In the genomic region with DNA sequence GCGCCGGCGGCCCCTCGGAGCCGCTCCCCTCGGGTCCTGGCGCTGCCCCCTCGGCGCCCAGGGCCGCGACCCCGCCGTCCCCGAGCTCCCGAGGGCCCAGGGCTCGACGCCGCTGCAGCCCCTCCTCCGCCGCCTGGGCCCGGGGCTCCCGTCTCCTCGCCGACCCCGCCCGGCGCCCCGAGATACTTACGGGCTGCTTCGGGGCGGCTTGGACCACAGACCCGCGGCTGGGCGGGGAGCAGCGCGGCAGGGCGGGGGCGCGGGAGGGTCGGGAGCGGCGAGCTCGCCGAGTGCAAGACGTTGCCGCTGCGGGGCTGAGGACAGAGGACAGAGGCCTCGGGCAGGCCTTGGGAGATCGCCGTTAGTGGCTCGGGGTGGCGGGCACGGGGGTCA, we compare ENCODE assay signal across 8 cellular contexts. TPM values are rescaled to one million over a fixed set of nuclear protein-coding genes. Genes with fewer than 3 reads are reported as not detected.
DNase-seq lines count a peak whose midpoint lies in the region; ATAC-seq, FAIRE-seq and TF ChIP-seq lines count a peak whose summit lies in the region.

No MANE protein-coding gene starts in this region.

- no peaks in the 10 kb centered on the region for H3K27me3 ChIP-seq in lower lobe of right lung (ENCODE audit: low read depth)

- intact Hi-C loops in lower lobe of right lung (cut with DNase I) = no loop called here

- TF ChIP-seq CTCF in astrocyte of the cerebellum (IDR thresholded peaks at IDR 0.05; ENCODE audit: low read depth, low read length, missing control alignments) = no peak
- no peak for TF ChIP-seq CTCF in lower lobe of right lung (IDR thresholded peaks at IDR 0.05)

- H3K27ac ChIP-seq in lower lobe of right lung = peak overlapping the region; percentile 99

- no peak for FAIRE-seq in urothelium cell line (lab: Jason Lieb, UNC)

- in situ Hi-C loops in astrocyte of the cerebellum (cut with HindIII; ENCODE audit: low sequenced_read_pairs) = loop anchor here (5.0 kb wide), 1 partner anchor 81 kb away; no protein-coding TSS in a partner anchor

- H3K9me3 ChIP-seq in lower lobe of right lung = no peaks in the 10 kb centered on the region

- ATAC-seq in GM18517 (IDR thresholded peaks at IDR 0.05; ENCODE audit: unreplicated experiment) (peak; percentile 2), HG03095 (IDR thresholded peaks at IDR 0.05; ENCODE audit: unreplicated experiment) (peak; percentile 4), lower lobe of right lung (peak; percentile 0 to 1)

- peaks cover 31% of the 10 kb centered on the region for H3K36me3 ChIP-seq in lower lobe of right lung

- no peak for DNase-seq in astrocyte of the cerebellum (ENCODE audit: low read depth)
- no peak for DNase-seq in lower lobe of right lung
- peak; percentile 23 for DNase-seq in urothelium cell line (ENCODE audit: low spot score)
- no peak for DNase-seq in retina
- no peak for DNase-seq in activated CD4-positive, alpha-beta T cell treated with anti-CD3 and anti-CD28 coated beads for 48 hours
- no peak for DNase-seq in DMS79 treated with DMSO at 0.1 percent for 48 hours (lab: John Stamatoyannopoulos, UW)

- H3K4me1 ChIP-seq in lower lobe of right lung = peaks cover 47% of the 10 kb centered on the region

- H3K4me3 ChIP-seq in astrocyte of the cerebellum (ENCODE audit: low read depth, low read length) (peak overlapping the region; percentile 72), lower lobe of right lung (peak overlapping the region; percentile 91)

RNA-seq across cellular contexts. Expression of a gene that starts 0.3 kb away (rescaled TPM):
- total RNA-seq in lower lobe of right lung = 72.9 TPM

RNA-seq across cellular contexts. Expression of a gene that starts 30.5 kb away (rescaled TPM):
- total RNA-seq in lower lobe of right lung = 0.35 TPM
